Comparison of ENCODE assay signal across 4 cellular contexts in genomic region chr16:80171746-80172145, GRCh38.
"Had no signal": no experiment of that assay in that cellular context is flagged by ENCODE, and none has a peak within 500 bp of the region (broad histone marks: within the 10 kb centered on the region; RNA-seq: fewer than 3 reads in every experiment).

No MANE protein-coding gene starts in this region.

- DNase-seq: H9, HCEC 1CT, KBM-7 had no signal

- ATAC-seq: GM23338 had no signal

- H3K4me3 ChIP-seq: GM23338 had no signal
